9 cellular contexts compared by ENCODE assay signal in genomic region chr21:45098867-45099266, GRCh38. TPM values are rescaled to one million over a fixed set of nuclear protein-coding genes. Genes with fewer than 3 reads are reported as not detected.
DNase-seq lines count a peak whose midpoint lies in the region; ATAC-seq, FAIRE-seq and TF ChIP-seq lines count a peak whose summit lies in the region.
"Had no signal": no experiment of that assay in that cellular context is flagged by ENCODE, and none has a peak within 500 bp of the region (broad histone marks: within the 10 kb centered on the region; RNA-seq: fewer than 3 reads in every experiment).

No MANE protein-coding gene starts in this region.

- BruUV-seq in Panc1 (replicated peaks; lab: Mats Ljungman, UMichigan), result no TSS peak

- no peak for ATAC-seq in Panc1
- ATAC-seq: activated T-cell treated with anti-CD3 and anti-CD28 coated beads, Interleukin-2, amount 50 U/mL, for 72 hours had no signal

- intact Hi-C loops in Panc1 (cut with micrococcal nuclease; ENCODE audit: unreplicated experiment) (no loop called here), sigmoid colon (cut with DNase I) (no loop called here)

- FAIRE-seq in GM12892 (lab: Jason Lieb, UNC), result peak; percentile 36

- H3K27ac ChIP-seq in AG04450 (ENCODE audit: low read depth, low read length) (no peak overlapping the region), Panc1 (ENCODE audit: low read length) (no peak overlapping the region), sigmoid colon (no peak overlapping the region)

- H3K36me3 ChIP-seq in Panc1 (ENCODE audit: control insufficient read depth, insufficient read depth, low read length) (no peaks in the 10 kb centered on the region), sigmoid colon (no peaks in the 10 kb centered on the region), MG63 (no peaks in the 10 kb centered on the region)

- no peak for TF ChIP-seq EP300 in sigmoid colon (IDR thresholded peaks at IDR 0.05)

- peak; percentile 47 for TF ChIP-seq CTCF in AG04450 (IDR thresholded peaks at IDR 0.05; ENCODE audit: low read depth, low read length)
- peak; percentile 71 for TF ChIP-seq CTCF in Panc1 (IDR thresholded peaks at IDR 0.05)
- peak; percentile 46 for TF ChIP-seq CTCF in fibroblast of villous mesenchyme (IDR thresholded peaks at IDR 0.05; ENCODE audit: insufficient read depth, low read depth, low read length)
- no peak for TF ChIP-seq CTCF in sigmoid colon (IDR thresholded peaks at IDR 0.05)

- CTCF ChIA-PET in AG04450 (lab: Charles Lee) (interaction anchor here (0.7 to 1.5 kb wide), 6 partner anchors 9 to 42 kb away, joined by 3 to 6 read pairs (median 4); no protein-coding TSS in a partner anchor), Panc1 (lab: Charles Lee) (interaction anchor here (1.3 kb wide), 1 partner anchor 29 kb away, joined by 4 read pairs; no protein-coding TSS in a partner anchor)

- in situ Hi-C loops in Panc1 (cut with HindIII; ENCODE audit: low pct_unique_long_range_greater_than_20kb, low sequenced_read_pairs), result no loop called here

- H3K4me1 ChIP-seq in Panc1 (ENCODE audit: control insufficient read depth, insufficient read depth, low read length) (peaks cover 6% of the 10 kb centered on the region; the same call in 1 of the 2 replicates), sigmoid colon (peaks cover 0 to 71% (median 68%) of the 10 kb centered on the region in 4 donors)

- H3K27me3 ChIP-seq in AG04450 (ENCODE audit: control insufficient read depth, insufficient read depth, low read length) (no peaks in the 10 kb centered on the region), Panc1 (ENCODE audit: control insufficient read depth, insufficient read depth, low read length) (no peaks in the 10 kb centered on the region), sigmoid colon (no peaks in the 10 kb centered on the region), MG63 (no peaks in the 10 kb centered on the region)

- H3K9me3 ChIP-seq in AG04450 (ENCODE audit: control insufficient read depth, insufficient read depth, low read length) (peaks cover 3% of the 10 kb centered on the region; the same call in 1 of the 2 replicates), Panc1 (ENCODE audit: control insufficient read depth, insufficient read depth, low read depth, low read length) (no peaks in the 10 kb centered on the region), sigmoid colon (no peaks in the 10 kb centered on the region), MG63 (no peaks in the 10 kb centered on the region)

- DNase-seq in AG04450 (ENCODE audit: low read depth, low spot score), result no peak
- DNase-seq in GM12892 (ENCODE audit: insufficient read length), result no peak
- no peak for DNase-seq in Panc1 (ENCODE audit: low read depth, low spot score)
- DNase-seq in fibroblast of villous mesenchyme (ENCODE audit: low read depth), result peak; percentile 18
- no peak for DNase-seq in NK-92 (lab: John Stamatoyannopoulos, UW; ENCODE audit: unreplicated experiment)
- no peak for DNase-seq in sigmoid colon
- DNase-seq in NCI-H526 treated with DMSO at 0.1 percent for 48 hours (lab: John Stamatoyannopoulos, UW), result no peak
- DNase-seq in MG63, result no peak
- DNase-seq: activated T-cell treated with anti-CD3 and anti-CD28 coated beads, Interleukin-2, amount 50 U/mL, for 72 hours had no signal

- H3K4me3 ChIP-seq in AG04450 (ENCODE audit: low read depth, low read length), result no peak overlapping the region
- H3K4me3 ChIP-seq in Panc1 (ENCODE audit: low read depth in 2 of 2, low read length in 2 of 2), result no peak overlapping the region
- H3K4me3 ChIP-seq in fibroblast of villous mesenchyme (ENCODE audit: low read depth, low read length), result no peak overlapping the region
- H3K4me3 ChIP-seq in sigmoid colon, result no peak overlapping the region
- H3K4me3 ChIP-seq in MG63, result no peak overlapping the region

- TF ChIP-seq POLR2A in GM12892 (IDR thresholded peaks at IDR 0.05; ENCODE audit: low read depth, low read length) (no peak), sigmoid colon (IDR thresholded peaks at IDR 0.05) (no peak)

- POLR2A ChIA-PET in AG04450 (lab: Yijun Ruan, JAX), result no interaction called here
- POLR2A ChIA-PET in Panc1 (lab: Charles Lee), result no interaction called here

- WGBS in sigmoid colon, 2 donors, result 34 to 64% methylated on average over 4 of the region's 4 CpGs

RNA-seq across cellular contexts. Expression of gene ADARB1, which starts 24.5 kb away (rescaled TPM):
- polyA plus RNA-seq in AG04450 (2011; rRNA removed) (25.3 and 27.9 TPM in 2 replicates), sigmoid colon (1 to 10 TPM in 2 of 3 donors, under 1 TPM in 1; 0.92 to 7.5 (median 2.4) TPM)
- polyA minus RNA-seq in AG04450 (2011; rRNA and poly(A)+ RNA removed), result 46.2 and 48.1 TPM in 2 replicates
- polyA plus RNA-seq in GM12892 (2012; ENCODE audit: missing spikeins), result 2.0 TPM
- total RNA-seq in Panc1 (2021; ENCODE audit: unreplicated experiment) (15.0 TPM), fibroblast of villous mesenchyme (14.5 and 16.4 TPM in 2 replicates), sigmoid colon (100 to 1,000 TPM in 1 of 4 donors, 10 to 100 TPM in 3; 41.3 to 102 (median 71.0) TPM)
- 9.3 TPM for polyA plus RNA-seq in Panc1 (2012; ENCODE audit: insufficient read length)
- total RNA-seq in MG63 (2014; rRNA removed; shearing (Covaris generic); ENCODE audit: low replicate concordance), result 2.9 and 15.3 TPM in 2 replicates

Comparison
In these comparisons a context has a peak if more than half of its experiments do, and no peak if none do; other contexts are left out.
1. CTCF ChIP-seq: peak in AG04450 (single experiment), Panc1 (single experiment) and fibroblast of villous mesenchyme (single experiment); none in sigmoid colon (0 of 4).